ENCODE assay signal across 12 cellular contexts in genomic region chr12:24177889-24178288, GRCh38.
DNase-seq lines count a peak whose midpoint lies in the region; ATAC-seq and TF ChIP-seq lines count a peak whose summit lies in the region.
"Had no signal": no experiment of that assay in that cellular context is flagged by ENCODE, and none has a peak within 500 bp of the region (broad histone marks: within the 10 kb centered on the region; RNA-seq: fewer than 3 reads in every experiment).

No MANE protein-coding gene starts in this region.

- H4K20me1 ChIP-seq in OCI-LY7 (ENCODE audit: insufficient read depth, low read length), result no peaks in the 10 kb centered on the region; the same call in 1 of the 2 replicates

- H3K36me3 ChIP-seq in WERI-Rb-1 (no peaks in the 10 kb centered on the region), OCI-LY7 (ENCODE audit: insufficient read depth, low read length) (no peaks in the 10 kb centered on the region)

- DNase-seq in GM10248 (ENCODE audit: extremely low spot score) (no peak), SKM-1 (lab: John Stamatoyannopoulos, UW; ENCODE audit: unreplicated experiment) (no peak), WERI-Rb-1 (no peak), OCI-LY7 (ENCODE audit: low spot score) (no peak)
- DNase-seq: effector CD4-positive, alpha-beta T cell; H7; T-helper 2 cell had no signal

- H3K4me3 ChIP-seq in WERI-Rb-1 (ENCODE audit: low read depth, low read length) (no peak overlapping the region), OCI-LY7 (ENCODE audit: low read depth, low read length, poor library complexity, severe bottlenecking) (no peak overlapping the region)
- H3K4me3 ChIP-seq: hepatocyte had no signal

- H3K9me3 ChIP-seq in WERI-Rb-1 (ENCODE audit: severe bottlenecking), result no peaks in the 10 kb centered on the region
- H3K9me3 ChIP-seq in OCI-LY7 (ENCODE audit: low read length), result no peaks in the 10 kb centered on the region

- H3K4me2 ChIP-seq in OCI-LY7 (ENCODE audit: low read length), result no peak overlapping the region
- H3K4me2 ChIP-seq: hepatocyte had no signal

- H2AFZ ChIP-seq in OCI-LY7 (ENCODE audit: low read length), result no peak overlapping the region
- H2AFZ ChIP-seq: hepatocyte had no signal

- intact Hi-C loops in OCI-LY7 (cut with micrococcal nuclease; ENCODE audit: unreplicated experiment), result no loop called here

- no TSS peak for BruUV-seq in OCI-LY7 (replicated peaks; lab: Mats Ljungman, UMichigan)

- TF ChIP-seq CTCF in GM10248 (IDR thresholded peaks at IDR 0.05; ENCODE audit: control extremely low read depth, extremely low read depth, low read depth, missing control alignments) (no peak), WERI-Rb-1 (IDR thresholded peaks at IDR 0.05; ENCODE audit: low read depth, low read length) (no peak), OCI-LY7 (conservative IDR thresholded peaks at IDR 0.05; ENCODE audit: low read length) (no peak)

- no peaks in the 10 kb centered on the region for H3K79me2 ChIP-seq in OCI-LY7 (ENCODE audit: insufficient read depth, low read depth, low read length)
- H3K79me2 ChIP-seq: hepatocyte had no signal

- ATAC-seq in GM18498 (IDR thresholded peaks at IDR 0.05; ENCODE audit: unreplicated experiment), result peak; percentile 87
- ATAC-seq in GM19438 (IDR thresholded peaks at IDR 0.05; ENCODE audit: low read depth, unreplicated experiment), result peak; percentile 84
- ATAC-seq in HG02870 (IDR thresholded peaks at IDR 0.05; ENCODE audit: unreplicated experiment), result peak; percentile 84
- peak; percentile 81 for ATAC-seq in HG03520 (IDR thresholded peaks at IDR 0.05; ENCODE audit: unreplicated experiment)

- POLR2A ChIA-PET in GM10248 (lab: Yijun Ruan, JAX), result no interaction called here
- POLR2A ChIA-PET in OCI-LY7 (lab: Charles Lee), result interaction anchor here (0.6 to 1.3 kb wide), 5 partner anchors 9 to 1988 kb away, joined by 3 to 7 read pairs (median 3); no protein-coding TSS in a partner anchor

- no peaks in the 10 kb centered on the region for H3K4me1 ChIP-seq in OCI-LY7 (ENCODE audit: insufficient read depth, low read length, poor library complexity, severe bottlenecking)

- H3K27me3 ChIP-seq in WERI-Rb-1 (ENCODE audit: insufficient read depth, low read depth, severe bottlenecking), result no peaks in the 10 kb centered on the region
- H3K27me3 ChIP-seq: hepatocyte had no signal

- CTCF ChIA-PET in GM10248 (lab: Yijun Ruan, JAX), result no interaction called here
- CTCF ChIA-PET in OCI-LY7 (lab: Charles Lee; ENCODE audit: unreplicated experiment), result no interaction called here

- no peaks in the 10 kb centered on the region for H3K9me2 ChIP-seq in OCI-LY7 (ENCODE audit: insufficient read depth, low read length)

- H3K27ac ChIP-seq in WERI-Rb-1 (no peak overlapping the region), OCI-LY7 (ENCODE audit: low read depth, low read length, poor library complexity, severe bottlenecking) (no peak overlapping the region)
- H3K27ac ChIP-seq: hepatocyte had no signal
